In genomic region chr6:73521351-73522254, GRCh38 we compare ENCODE assay signal across 1 cellular context.
A peak's percentile ranks its signal among the peaks of the same experiment; 100 is the strongest.
TF ChIP-seq lines count a peak whose summit lies in the region.

No MANE protein-coding gene starts in this region.

TF ChIP-seq in HepG2, 621 proteins besides CTCF, POLR2A, EP300 and RAD21 (continued from another document and continues in another):
- TF ChIP-seq DZIP1 (CRISPR knock-in tag; IDR thresholded peaks at IDR 0.05) (no peak; the same call in 1 of the 2 replicates), ZFAT (CRISPR knock-in tag; conservative IDR thresholded peaks at IDR 0.05) (no peak), ZFP37 (CRISPR knock-in tag; IDR thresholded peaks at IDR 0.05; ENCODE audit: borderline replicate concordance) (no peak), SIN3A (IDR thresholded peaks at IDR 0.05; ENCODE audit: borderline replicate concordance, low read depth, low read length) (peak; percentile 23; the same call in 1 of the 2 replicates), ZNF275 (CRISPR knock-in tag; IDR thresholded peaks at IDR 0.05; ENCODE audit: borderline replicate concordance) (no peak; the same call in 1 of the 2 replicates), FOXP1 (IDR thresholded peaks at IDR 0.05) (no peak), FOXP1 (CRISPR knock-in tag; IDR thresholded peaks at IDR 0.05) (no peak), ZNF639 (CRISPR knock-in tag; conservative IDR thresholded peaks at IDR 0.05) (0 out of 2 replicates have a peak, but pooled peaks have one; percentile 23), NFE2L2 (IDR thresholded peaks at IDR 0.05; ENCODE audit: low read length) (no peak), GABPA (IDR thresholded peaks at IDR 0.05; ENCODE audit: low read depth, low read length) (no peak), GABPA (CRISPR knock-in tag; IDR thresholded peaks at IDR 0.05; ENCODE audit: low read depth) (peak; percentile 5; the same call in 1 of the 2 replicates), ARID3A (IDR thresholded peaks at IDR 0.05; ENCODE audit: low read depth, low read length) (0 out of 2 replicates have a peak, but pooled peaks have one; percentile 6), FUBP1 (CRISPR knock-in tag; IDR thresholded peaks at IDR 0.05; ENCODE audit: borderline replicate concordance) (no peak), ZNF547 (CRISPR knock-in tag; IDR thresholded peaks at IDR 0.05) (no peak), BCLAF1 (IDR thresholded peaks at IDR 0.05) (no peak), CEBPG (CRISPR knock-in tag; IDR thresholded peaks at IDR 0.05) (no peak), POLR2AphosphoS2 (IDR thresholded peaks at IDR 0.05; ENCODE audit: low read depth, low read length) (peak; percentile 66; the same call in 1 of the 2 replicates), FLYWCH1 (CRISPR knock-in tag; IDR thresholded peaks at IDR 0.05) (no peak), ZFP36L2 (CRISPR knock-in tag; IDR thresholded peaks at IDR 0.05) (0 out of 2 replicates have a peak, but pooled peaks have one; percentile 17), ZNF775 (CRISPR knock-in tag; IDR thresholded peaks at IDR 0.05; ENCODE audit: borderline replicate concordance) (0 out of 2 replicates have a peak, but pooled peaks have one; percentile 42), HMGXB4 (CRISPR knock-in tag; IDR thresholded peaks at IDR 0.05; ENCODE audit: borderline replicate concordance in 1 of 2, low read depth in 1 of 2) (peak in 1 of 2 experiments; percentile 60; a peak in 1 of 4 replicates), ZNF354B (CRISPR knock-in tag; IDR thresholded peaks at IDR 0.05) (no peak), RERE (CRISPR knock-in tag; IDR thresholded peaks at IDR 0.05; ENCODE audit: low read depth) (0 out of 2 replicates have a peak, but pooled peaks have one; percentile 36), ZBTB7B (CRISPR knock-in tag; IDR thresholded peaks at IDR 0.05) (peak; percentile 32; the same call in 1 of the 2 replicates), PCBP1 (IDR thresholded peaks at IDR 0.05; ENCODE audit: borderline replicate concordance, low read depth, low read length) (0 out of 2 replicates have a peak, but pooled peaks have one; percentile 4), BCL6 (CRISPR knock-in tag; IDR thresholded peaks at IDR 0.05) (peak; percentile 57), ZNF598 (CRISPR knock-in tag; IDR thresholded peaks at IDR 0.05; ENCODE audit: borderline replicate concordance) (peak; percentile 6; the same call in 1 of the 2 replicates), REST (IDR thresholded peaks at IDR 0.05; ENCODE audit: borderline replicate concordance in 1 of 2, low read depth in 1 of 2, low read length in 2 of 2) (no peak), RBFOX2 (IDR thresholded peaks at IDR 0.05; ENCODE audit: low read depth, low read length) (peak; percentile 20), ZNF777 (CRISPR knock-in tag; IDR thresholded peaks at IDR 0.05) (peak; percentile 66; the same call in 1 of the 2 replicates), ELF1 (CRISPR knock-in tag; IDR thresholded peaks at IDR 0.05) (0 out of 2 replicates have a peak, but pooled peaks have one; percentile 30)
